ENCODE assay signal across 9 cellular contexts in the genomic region with DNA sequence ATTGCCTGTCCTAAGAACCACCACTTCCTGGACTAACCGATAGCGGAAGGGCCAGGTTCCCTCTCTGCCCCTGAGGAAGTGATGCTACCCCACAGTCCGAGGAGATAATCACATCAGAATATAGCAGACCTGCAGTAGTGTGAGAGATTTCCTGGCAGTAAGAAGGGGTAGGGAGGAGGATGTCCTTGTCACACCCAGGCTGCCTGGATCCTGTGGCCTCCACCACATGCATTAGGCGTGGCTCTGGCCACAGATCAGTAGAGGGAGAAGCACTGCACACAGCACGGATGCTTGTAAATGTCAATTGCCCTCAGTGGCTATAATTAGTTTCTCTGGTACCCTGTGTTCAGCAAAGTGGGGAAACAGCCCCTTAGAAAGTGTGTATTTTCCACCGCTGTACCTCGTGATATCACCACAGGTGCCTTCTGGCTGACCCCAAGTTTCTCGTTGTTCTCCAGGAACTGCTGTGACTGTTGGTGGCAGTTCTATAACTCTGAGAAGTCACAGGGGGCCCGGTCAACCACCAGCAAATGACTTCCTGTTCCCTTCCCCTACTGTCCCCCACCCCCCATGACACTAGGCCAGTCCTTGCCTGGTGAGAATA.
DNase-seq lines count a peak whose midpoint lies in the region; ATAC-seq lines count a peak whose summit lies in the region.
"Had no signal": no experiment of that assay in that cellular context is flagged by ENCODE, and none has a peak within 500 bp of the region (broad histone marks: within the 10 kb centered on the region; RNA-seq: fewer than 3 reads in every experiment).

No MANE protein-coding gene starts in this region.

- H3K27ac Mint-ChIP-seq in activated T-cell treated with anti-CD3 and anti-CD28 coated beads, Interleukin-2, amount 50 U/mL, for 24 hours = peak overlapping the region; percentile 85
- peak overlapping the region; percentile 92 to 98 (median 95) for H3K27ac Mint-ChIP-seq in naive B cell
- H3K27ac Mint-ChIP-seq: T-helper 1 cell treated with Interleukin-12 subunit alpha and Interleukin-12 subunit beta and Interleukin-4 antibody, amounts not matched to agents 30 μg/mL and 1 μg/mL, for 36 hours had no signal

- H3K9me3 Mint-ChIP-seq in activated T-cell treated with anti-CD3 and anti-CD28 coated beads, Interleukin-2, amount 50 U/mL, for 24 hours = no peaks in the 10 kb centered on the region
- peaks cover 0 to 4% (median 0%) of the 10 kb centered on the region in 7 donors for H3K9me3 Mint-ChIP-seq in naive B cell
- H3K9me3 Mint-ChIP-seq: T-helper 1 cell treated with Interleukin-12 subunit alpha and Interleukin-12 subunit beta and Interleukin-4 antibody, amounts not matched to agents 30 μg/mL and 1 μg/mL, for 36 hours had no signal

- no peaks in the 10 kb centered on the region for H3K27me3 Mint-ChIP-seq in activated T-cell treated with anti-CD3 and anti-CD28 coated beads, Interleukin-2, amount 50 U/mL, for 24 hours
- peaks cover 7 to 11% (median 10%) of the 10 kb centered on the region in 3 donors for H3K27me3 Mint-ChIP-seq in naive B cell

- peaks cover 8% of the 10 kb centered on the region for H3K36me3 Mint-ChIP-seq in activated T-cell treated with anti-CD3 and anti-CD28 coated beads, Interleukin-2, amount 50 U/mL, for 24 hours (ENCODE audit: low read depth)
- H3K36me3 Mint-ChIP-seq in naive B cell = no peaks in the 10 kb centered on the region

- DNase-seq in activated T-cell treated with anti-CD3 and anti-CD28 coated beads, Interleukin-2, amount 50 U/mL, for 24 hours = peak; percentile 51
- DNase-seq in activated T-cell treated with anti-CD3 and anti-CD28 coated beads, Interleukin-2, amount 50 U/mL, for 1 hour = no peak
- peak; percentile 57 for DNase-seq in SKM-1 (lab: John Stamatoyannopoulos, UW; ENCODE audit: unreplicated experiment)
- peak; percentile 86 for DNase-seq in naive B cell
- no peak for DNase-seq in kidney glomerular epithelial cell (lab: John Stamatoyannopoulos, UW)
- DNase-seq in RPMI8226 = no peak
- no peak for DNase-seq in inferior parietal cortex (ENCODE audit: extremely low spot score)

- peaks cover 79% of the 10 kb centered on the region for H3K4me1 Mint-ChIP-seq in activated T-cell treated with anti-CD3 and anti-CD28 coated beads, Interleukin-2, amount 50 U/mL, for 24 hours (ENCODE audit: low read depth)
- H3K4me1 Mint-ChIP-seq in naive B cell = peaks cover 55 to 86% (median 83%) of the 10 kb centered on the region in 3 donors

- peak overlapping the region; percentile 41 for H3K4me3 Mint-ChIP-seq in activated T-cell treated with anti-CD3 and anti-CD28 coated beads, Interleukin-2, amount 50 U/mL, for 24 hours
- H3K4me3 Mint-ChIP-seq in naive B cell = peak overlapping the region; percentile 58 to 89 (median 72)
- H3K4me3 Mint-ChIP-seq: T-helper 1 cell treated with Interleukin-12 subunit alpha and Interleukin-12 subunit beta and Interleukin-4 antibody, amounts not matched to agents 30 μg/mL and 1 μg/mL, for 36 hours had no signal

- ATAC-seq in HG02938 (IDR thresholded peaks at IDR 0.05; ENCODE audit: unreplicated experiment) = peak; percentile 91
- ATAC-seq in naive B cell (ENCODE audit: low read depth in 2 of 2) = peak; percentile 73 to 75

Comparison
In these comparisons a context has a peak if more than half of its experiments do, and no peak if none do; other contexts are left out.
1. DNase-seq: peak in activated T-cell treated with anti-CD3 and anti-CD28 coated beads, Interleukin-2, amount 50 U/mL, for 24 hours (single experiment), SKM-1 (single experiment) and naive B cell (single experiment); none in activated T-cell treated with anti-CD3 and anti-CD28 coated beads, Interleukin-2, amount 50 U/mL, for 1 hour (single experiment), kidney glomerular epithelial cell (single experiment), RPMI8226 (single experiment) and inferior parietal cortex (single experiment).